Comparison of ENCODE assay signal across 24 cellular contexts in genomic region chr3:73204841-73205240, GRCh38.
"Had no signal": no experiment of that assay in that cellular context is flagged by ENCODE, and none has a peak within 500 bp of the region (broad histone marks: within the 10 kb centered on the region; RNA-seq: fewer than 3 reads in every experiment).

No MANE protein-coding gene starts in this region.

- H3K36me3 ChIP-seq: neural progenitor cell, ovary, right lobe of liver, sigmoid colon, stomach, tibial artery, transverse colon, upper lobe of right lung, uterus had no signal

- H3K4me2 ChIP-seq: neural progenitor cell had no signal

- H3K4me3 ChIP-seq: neural progenitor cell, ovary, psoas muscle, right lobe of liver, sigmoid colon, stomach, testis, tibial artery, transverse colon, upper lobe of right lung, uterus had no signal

- H3K9me3 ChIP-seq: ovary, psoas muscle, right lobe of liver, sigmoid colon, stomach, testis, tibial artery, transverse colon, upper lobe of right lung, uterus had no signal

- H3K27ac ChIP-seq: neural progenitor cell, ovary, parathyroid adenoma, psoas muscle, right lobe of liver, sigmoid colon, stomach, testis, tibial artery, transverse colon, upper lobe of right lung, uterus had no signal

- ATAC-seq: natural killer cell; psoas muscle; right cardiac atrium; right lobe of liver; stimulated activated effector memory CD8-positive, alpha-beta T cell treated with anti-CD3 and anti-CD28 coated beads, Interleukin-12 subunit alpha, Interleukin-12 subunit beta, amount 100 ng/mL, for 72 hours; stimulated activated naive B cell treated with anti-CD40 and anti-IgM and Interleukin-4, amounts not matched to agents 10 μg/mL and 1 μg/mL and 100 μg/mL, for 72 hours; upper lobe of right lung had no signal

- DNase-seq: natural killer cell; occipital lobe; ovary; posterior cingulate gyrus; psoas muscle; right cardiac atrium; right lobe of liver; sigmoid colon; small intestine; stimulated activated CD4-positive, alpha-beta T cell treated with anti-CD3 and anti-CD28 coated beads, Interleukin-15, amount 100 ng/mL, for 24 hours; stimulated activated CD4-positive, alpha-beta T cell treated with anti-CD3 and anti-CD28 coated beads, Interleukin-2, amount 100 ng/mL, for 24 hours; stimulated activated CD4-positive, alpha-beta T cell treated with anti-CD3 and anti-CD28 coated beads, Interleukin-2, amount 100 ng/mL, for 48 hours; stimulated activated CD4-positive, alpha-beta T cell treated with anti-CD3 and anti-CD28 coated beads, Interleukin-4, amount 100 ng/mL, for 24 hours; stimulated activated naive B cell treated with anti-CD40 and anti-IgM and Interleukin-4, amounts not matched to agents 10 μg/mL and 1 μg/mL and 100 μg/mL, for 72 hours; stimulated activated naive CD4-positive, alpha-beta T cell treated with Interleukin-2 at 50 U/mL for 16 hours; stomach; testis; tibial artery; transverse colon; upper lobe of right lung; uterus had no signal

- H3K4me1 ChIP-seq: parathyroid adenoma, psoas muscle, right lobe of liver, sigmoid colon, stomach, testis, tibial artery, transverse colon, upper lobe of right lung, uterus had no signal

- H3K9ac ChIP-seq: neural progenitor cell, parathyroid adenoma had no signal

- H3K27me3 ChIP-seq: neural progenitor cell, ovary, right lobe of liver, sigmoid colon, stomach, testis, tibial artery, upper lobe of right lung, uterus had no signal

- H2AFZ ChIP-seq: neural progenitor cell, parathyroid adenoma had no signal

- H3K79me2 ChIP-seq: parathyroid adenoma had no signal
